In genomic region chr19:42423462-42424344, GRCh38 we compare ENCODE assay signal across 8 cellular contexts. TPM values are rescaled to one million over a fixed set of nuclear protein-coding genes. Genes with fewer than 3 reads are reported as not detected.
DNase-seq lines count a peak whose midpoint lies in the region; ATAC-seq and TF ChIP-seq lines count a peak whose summit lies in the region.

No MANE protein-coding gene starts in this region.

- BruUV-seq in Calu3 (replicated peaks; lab: Mats Ljungman, UMichigan) = no TSS peak

- peak overlapping the region; percentile 50; the same call in 1 of the 2 replicates for H3K9ac ChIP-seq in HUES64 (ENCODE audit: low read depth, low read length)
- H3K9ac ChIP-seq in neural progenitor cell = no peak overlapping the region

- peaks cover 50% of the 10 kb centered on the region for H4K20me1 ChIP-seq in neural progenitor cell (ENCODE audit: low read depth)

- H3K36me3 ChIP-seq in HUES64 (ENCODE audit: insufficient read depth, low read length) (no peaks in the 10 kb centered on the region), neural progenitor cell (no peaks in the 10 kb centered on the region)

- WGBS in HUES64 = 30% methylated on average over 63 of the region's 65 CpGs

- H3K4me3 Mint-ChIP-seq in Calu3 (ENCODE audit: low read depth, unreplicated experiment) (peak overlapping the region; percentile 97), neural progenitor cell (peak overlapping the region; percentile 94)
- peak overlapping the region; percentile 91 to 98 for H3K4me3 Mint-ChIP-seq in stimulated activated naive CD8-positive, alpha-beta T cell treated with anti-CD3 and anti-CD28 coated beads, Interleukin-15, amount 100 ng/mL, for 72 hours

- DNase-seq in Calu3 = peak; percentile 91
- peak; percentile 96 for DNase-seq in RWPE1 (ENCODE audit: low spot score)
- peak; percentile 86 for DNase-seq in activated gamma-delta T cell treated with anti-CD3 and anti-CD28 coated beads, Interleukin-2, amount 50 U/mL, for 16 hours (ENCODE audit: low read depth)
- peak; percentile 86 to 93 for DNase-seq in foreskin keratinocyte
- peak; percentile 92 for DNase-seq in neural progenitor cell (ENCODE audit: low spot score)
- DNase-seq in stimulated activated naive CD8-positive, alpha-beta T cell treated with anti-CD3 and anti-CD28 coated beads, Interleukin-15, amount 100 ng/mL, for 72 hours = peak; percentile 96

- TF ChIP-seq CTCF in Calu3 (IDR thresholded peaks at IDR 0.05; ENCODE audit: unreplicated experiment) (no peak), RWPE1 (conservative IDR thresholded peaks at IDR 0.05; ENCODE audit: low read depth) (no peak), foreskin keratinocyte (conservative IDR thresholded peaks at IDR 0.05) (no peak), neural progenitor cell (IDR thresholded peaks at IDR 0.05) (no peak)

- peak overlapping the region; percentile 90 for H3K4me2 ChIP-seq in neural progenitor cell

- CTCF ChIA-PET in Calu3 (lab: Charles Lee) (interaction anchor here (0.5 to 2.3 kb wide), 8 partner anchors 10 to 119 kb away, joined by 3 to 6 read pairs (median 4); no protein-coding TSS in a partner anchor), RWPE1 (lab: Yijun Ruan, JAX) (interaction anchor here (0.5 to 2.7 kb wide), 4 partner anchors 9 to 40 kb away, joined by 3 to 12 read pairs (median 4); no protein-coding TSS in a partner anchor)

- peaks cover 40% of the 10 kb centered on the region for H3F3A ChIP-seq in neural progenitor cell (ENCODE audit: low read depth)

- intact Hi-C loops in Calu3 (cut with micrococcal nuclease; ENCODE audit: unreplicated experiment) = no loop called here

- no peaks in the 10 kb centered on the region for H3K79me2 ChIP-seq in neural progenitor cell (ENCODE audit: low read depth)

- no peaks in the 10 kb centered on the region for H3K27me3 Mint-ChIP-seq in Calu3 (ENCODE audit: unreplicated experiment)
- H3K27me3 Mint-ChIP-seq in neural progenitor cell (ENCODE audit: insufficient read depth, low read depth) = peaks cover 10% of the 10 kb centered on the region
- no peaks in the 10 kb centered on the region for H3K27me3 Mint-ChIP-seq in stimulated activated naive CD8-positive, alpha-beta T cell treated with anti-CD3 and anti-CD28 coated beads, Interleukin-15, amount 100 ng/mL, for 72 hours

- H3K4me3 ChIP-seq in HUES64 (ENCODE audit: low read length) = peak overlapping the region; percentile 60
- H3K4me3 ChIP-seq in neural progenitor cell = peak overlapping the region; percentile 62

- H3K27me3 ChIP-seq in HUES64 (ENCODE audit: insufficient read depth, low read length) (peaks cover 58% of the 10 kb centered on the region), foreskin keratinocyte (no peaks in the 10 kb centered on the region), neural progenitor cell (peaks cover 54% of the 10 kb centered on the region)

- H3K27ac Mint-ChIP-seq in Calu3 (ENCODE audit: unreplicated experiment) (peak overlapping the region; percentile 82), neural progenitor cell (no peak overlapping the region)
- peak overlapping the region; percentile 79 to 98 for H3K27ac Mint-ChIP-seq in stimulated activated naive CD8-positive, alpha-beta T cell treated with anti-CD3 and anti-CD28 coated beads, Interleukin-15, amount 100 ng/mL, for 72 hours

- H3K36me3 Mint-ChIP-seq in Calu3 (ENCODE audit: insufficient read depth, unreplicated experiment) = peaks cover 26% of the 10 kb centered on the region
- H3K36me3 Mint-ChIP-seq in neural progenitor cell = peaks cover 1% of the 10 kb centered on the region

- POLR2A ChIA-PET in RWPE1 (lab: Yijun Ruan, JAX; ENCODE audit: low non-redundant PET) = no interaction called here

- H3K4me1 Mint-ChIP-seq in Calu3 (ENCODE audit: low read depth, unreplicated experiment) = peaks cover 36% of the 10 kb centered on the region
- peaks cover 27% of the 10 kb centered on the region for H3K4me1 Mint-ChIP-seq in neural progenitor cell
- H3K4me1 Mint-ChIP-seq in stimulated activated naive CD8-positive, alpha-beta T cell treated with anti-CD3 and anti-CD28 coated beads, Interleukin-15, amount 100 ng/mL, for 72 hours = peaks cover 44% of the 10 kb centered on the region

- H3K4me1 ChIP-seq in HUES64 (ENCODE audit: insufficient read depth, low read length) (no peaks in the 10 kb centered on the region; the same call in 1 of the 2 replicates), foreskin keratinocyte (peaks cover 19% of the 10 kb centered on the region), neural progenitor cell (peaks cover 26% of the 10 kb centered on the region)

- ATAC-seq in GM21447 (IDR thresholded peaks at IDR 0.05; ENCODE audit: unreplicated experiment) (peak; percentile 82), foreskin keratinocyte (peak; percentile 61)
- ATAC-seq in stimulated activated naive CD8-positive, alpha-beta T cell treated with anti-CD3 and anti-CD28 coated beads, Interleukin-15, amount 100 ng/mL, for 72 hours = peak; percentile 93

- H3K27ac ChIP-seq in HUES64 (ENCODE audit: low read depth, low read length) (no peak overlapping the region), RWPE1 (peak overlapping the region; percentile 79), foreskin keratinocyte (peak overlapping the region; percentile 96), neural progenitor cell (no peak overlapping the region)

- H3K9me3 ChIP-seq in HUES64 (ENCODE audit: insufficient read depth, low read depth, low read length) (no peaks in the 10 kb centered on the region), neural progenitor cell (ENCODE audit: low read depth) (no peaks in the 10 kb centered on the region)

- peak overlapping the region; percentile 78 for H2AFZ ChIP-seq in neural progenitor cell (replicated peaks)

- no peaks in the 10 kb centered on the region for H3K9me3 Mint-ChIP-seq in Calu3 (ENCODE audit: low read depth, unreplicated experiment)
- H3K9me3 Mint-ChIP-seq in neural progenitor cell = no peaks in the 10 kb centered on the region
- no peaks in the 10 kb centered on the region for H3K9me3 Mint-ChIP-seq in stimulated activated naive CD8-positive, alpha-beta T cell treated with anti-CD3 and anti-CD28 coated beads, Interleukin-15, amount 100 ng/mL, for 72 hours

RNA-seq across cellular contexts. Expression of gene LIPE, which starts 3.5 kb away (rescaled TPM):
- total RNA-seq in Calu3 (2022) = 17.1 and 22.0 TPM in 2 replicates
- polyA plus RNA-seq in HUES64 (2013, experiment 1 of 2) = 3.1 TPM
- polyA plus RNA-seq in HUES64 (2013, experiment 2 of 2) = 4.2 TPM
- total RNA-seq in foreskin keratinocyte = 23.9 and 27.0 TPM in 2 replicates
- 24.2 and 27.7 TPM in 2 replicates for polyA plus RNA-seq in foreskin keratinocyte
- 3.5 and 5.0 TPM in 2 replicates for total RNA-seq in neural progenitor cell (ENCODE audit: low replicate concordance)

RNA-seq across cellular contexts. Expression of gene CXCL17, which starts 19.0 kb away (rescaled TPM):
- total RNA-seq in Calu3 (2022) (3.8 and 4.0 TPM in 2 replicates), foreskin keratinocyte (not detected in 2 replicates), neural progenitor cell (ENCODE audit: low replicate concordance) (0.12 TPM in 1 of 2 replicates, not detected in the other)
- not detected for polyA plus RNA-seq in HUES64 (2013, experiment 1 of 2)
- not detected for polyA plus RNA-seq in HUES64 (2013, experiment 2 of 2)
- not detected in 2 replicates for polyA plus RNA-seq in foreskin keratinocyte

RNA-seq across cellular contexts. Expression of gene CNFN, which starts 33.6 kb away (rescaled TPM):
- total RNA-seq in Calu3 (2022) (1.6 TPM in 2 replicates), foreskin keratinocyte (5.4 and 6.7 TPM in 2 replicates), neural progenitor cell (ENCODE audit: low replicate concordance) (2.9 and 3.2 TPM in 2 replicates)
- polyA plus RNA-seq in HUES64 (2013, experiment 1 of 2) = 20.1 TPM
- 29.5 TPM for polyA plus RNA-seq in HUES64 (2013, experiment 2 of 2)
- polyA plus RNA-seq in foreskin keratinocyte = 12.0 and 14.7 TPM in 2 replicates

Comparison
In these comparisons a context has a peak if more than half of its experiments do, and no peak if none do; other contexts are left out.
1. H3K27ac ChIP-seq: peak in RWPE1 (single experiment) and foreskin keratinocyte (single experiment); none in HUES64 (single experiment) and neural progenitor cell (single experiment).
2. Peak in every context shown above with its lines, with median percentiles within 50 percentile points of each other: DNase-seq, H3K4me3 Mint-ChIP-seq and ATAC-seq.